12 cellular contexts compared by ENCODE assay signal in genomic region chr17:41623160-41623861, GRCh38. TPM values are rescaled to one million over a fixed set of nuclear protein-coding genes. Genes with fewer than 3 reads are reported as not detected.
DNase-seq lines count a peak whose midpoint lies in the region; ATAC-seq and TF ChIP-seq lines count a peak whose summit lies in the region.
"Not testable (repeated sequence)": the region's sequence is repeated elsewhere in the genome, so short reads cannot be mapped to it uniquely, and the experiment has no call there.
"Had no signal": no experiment of that assay in that cellular context is flagged by ENCODE, and none has a peak within 500 bp of the region (broad histone marks: within the 10 kb centered on the region; RNA-seq: fewer than 3 reads in every experiment).

No MANE protein-coding gene starts in this region.

- H3K9ac ChIP-seq in NT2/D1 (ENCODE audit: insufficient read length, low read depth), result peak overlapping the region; percentile 15
- not testable (repeated sequence) for H3K9ac ChIP-seq in SK-N-MC (ENCODE audit: insufficient read length); mesendoderm (ENCODE audit: low read length)

- not testable (repeated sequence) for H3K18ac ChIP-seq in mesendoderm (ENCODE audit: low read length)

- H3K27ac Mint-ChIP-seq in MCF 10A (ENCODE audit: low read depth, unreplicated experiment), result peak overlapping the region; percentile 89

- intact Hi-C loops in MCF 10A (cut with micrococcal nuclease); prostate gland (cut with DNase I); upper lobe of right lung (cut with DNase I): not testable (repeated sequence)

- H2BK5ac ChIP-seq in mesendoderm (ENCODE audit: low read length), result not testable (repeated sequence)

- not testable (repeated sequence) for TF ChIP-seq POLR2A in prostate gland (IDR thresholded peaks at IDR 0.05)

- H3K79me1 ChIP-seq in mesendoderm (ENCODE audit: low read length), result not testable (repeated sequence)

- H3K36me3 Mint-ChIP-seq in MCF 10A (ENCODE audit: insufficient read depth, unreplicated experiment), result peaks cover 65% of the 10 kb centered on the region

- TF ChIP-seq CTCF in MCF 10A (IDR thresholded peaks at IDR 0.05; ENCODE audit: unreplicated experiment); prostate gland (IDR thresholded peaks at IDR 0.05); upper lobe of right lung (IDR thresholded peaks at IDR 0.05): not testable (repeated sequence)

- not testable (repeated sequence) for H3K56ac ChIP-seq in mesendoderm (ENCODE audit: low read length)

- H2AK5ac ChIP-seq in mesendoderm (ENCODE audit: low read length), result not testable (repeated sequence)

- H2BK120ac ChIP-seq in mesendoderm (ENCODE audit: low read depth, low read length), result not testable (repeated sequence)

- H3K79me2 ChIP-seq in mesendoderm (ENCODE audit: control insufficient read depth, insufficient read depth, low read length), result not testable (repeated sequence)

- H3K4me3 ChIP-seq in NT2/D1 (ENCODE audit: insufficient read length, low read depth); mesendoderm (ENCODE audit: low read length); upper lobe of right lung: not testable (repeated sequence)
- peak overlapping the region; percentile 12; the same call in 1 of the 2 replicates for H3K4me3 ChIP-seq in SK-N-MC
- H3K4me3 ChIP-seq in prostate gland, result peak overlapping the region; percentile 6 to 26

- not testable (repeated sequence) for H3K36me3 ChIP-seq in NT2/D1 (ENCODE audit: insufficient read depth, insufficient read length, low read length); SK-N-MC (ENCODE audit: insufficient read depth, low read length); mesendoderm (ENCODE audit: control insufficient read depth, insufficient read depth, low read length); prostate gland; upper lobe of right lung

- not testable (repeated sequence) for H2BK15ac ChIP-seq in mesendoderm (replicated peaks; ENCODE audit: low read depth)

- not testable (repeated sequence) for ATAC-seq in upper lobe of right lung

- H3K4me2 ChIP-seq in mesendoderm (ENCODE audit: low read length), result not testable (repeated sequence)

- not testable (repeated sequence) for H4K5ac ChIP-seq in mesendoderm (ENCODE audit: low read length)

- not testable (repeated sequence) for H3K4ac ChIP-seq in mesendoderm (ENCODE audit: low read depth, low read length)

- no CpG with 5 or more reads among the region's 10 CpGs for WGBS in mesendoderm (ENCODE audit: extremely low coverage, insufficient coverage, low lambda C conversion rate)
- WGBS in prostate gland, result 32% methylated on average over 10 of the region's 10 CpGs

- H3K4me1 Mint-ChIP-seq in MCF 10A (ENCODE audit: insufficient read depth, unreplicated experiment), result peaks cover 47% of the 10 kb centered on the region

- POLR2A ChIA-PET in MCF 10A (lab: Yijun Ruan, JAX), result interaction anchor here (0.7 to 13.2 kb wide), 19 partner anchors 10 to 1311 kb away, joined by 3 to 366 read pairs (median 5); partner anchors contain the start of genes EIF1, KRT14 and KRT16

- H3K27ac ChIP-seq in SK-N-MC; mesendoderm (ENCODE audit: low read depth, low read length); upper lobe of right lung: not testable (repeated sequence)
- H3K27ac ChIP-seq in epithelial cell of prostate, result peak overlapping the region; percentile 100
- H3K27ac ChIP-seq in prostate gland, result peak overlapping the region; percentile 75 to 81

- CTCF ChIA-PET in MCF 10A (lab: Yijun Ruan, JAX), result interaction anchor here (0.6 to 2.5 kb wide), 10 partner anchors 25 to 162 kb away, joined by 3 to 13 read pairs (median 6); no protein-coding TSS in a partner anchor

- H3K4me3 Mint-ChIP-seq in MCF 10A (ENCODE audit: unreplicated experiment), result peak overlapping the region; percentile 86

- H3K9me3 Mint-ChIP-seq in MCF 10A (ENCODE audit: unreplicated experiment), result not testable (repeated sequence)

- H3K27me3 Mint-ChIP-seq in MCF 10A (ENCODE audit: insufficient read depth, unreplicated experiment), result not testable (repeated sequence)

- H3K4me1 ChIP-seq in NT2/D1 (ENCODE audit: insufficient read depth, insufficient read length), result peaks cover 36% of the 10 kb centered on the region
- not testable (repeated sequence) for H3K4me1 ChIP-seq in mesendoderm (ENCODE audit: control insufficient read depth, low read depth, low read length); prostate gland (replicated peaks); upper lobe of right lung

- not testable (repeated sequence) for H3K23ac ChIP-seq in mesendoderm (ENCODE audit: low read length)

- DNase-seq in EH (ENCODE audit: low read depth) (peak; percentile 61), mesendoderm (peak; percentile 47), upper lobe of right lung (peak; percentile 42)
- not testable (repeated sequence) for DNase-seq in NT2/D1 (ENCODE audit: low read depth, low spot score); SK-N-MC (ENCODE audit: low read depth, low spot score); MCF 10A (ENCODE audit: unreplicated experiment); epithelial cell of prostate (ENCODE audit: low read depth, low spot score); prostate gland (ENCODE audit: low spot score)

- H4K8ac ChIP-seq in mesendoderm (ENCODE audit: low read depth, low read length), result not testable (repeated sequence)

- H3K27me3 ChIP-seq in NT2/D1 (ENCODE audit: insufficient read depth, insufficient read length); mesendoderm (ENCODE audit: insufficient read depth, low read length, poor library complexity); prostate gland (replicated peaks; ENCODE audit: insufficient read depth); upper lobe of right lung: not testable (repeated sequence)

- H3K9me3 ChIP-seq in NT2/D1 (ENCODE audit: insufficient read depth, low read length); SK-N-MC (ENCODE audit: low read depth, low read length); prostate gland; upper lobe of right lung: not testable (repeated sequence)

- not testable (repeated sequence) for BruUV-seq in MCF 10A (replicated peaks; lab: Mats Ljungman, UMichigan)

RNA-seq across cellular contexts. Expression of gene KRT17, which starts 1.1 kb away (rescaled TPM):
- total RNA-seq in MCF 10A (2022) (1,990 and 4,105 TPM in 2 replicates), prostate gland (100 to 1,000 TPM; 201 to 360 TPM), upper lobe of right lung (5.9 TPM)
- 0.73 TPM for polyA plus RNA-seq in mesendoderm (2013, experiment 1 of 2)
- 0.70 TPM for polyA plus RNA-seq in mesendoderm (2013, experiment 2 of 2)
- total RNA-seq: CD8-positive, alpha-beta T cell; G401 had no signal

RNA-seq across cellular contexts. Expression of gene KRT16, which starts 10.7 kb away (rescaled TPM):
- 74.5 and 109 TPM in 2 replicates for total RNA-seq in MCF 10A (2022)
- 0.01 TPM for polyA plus RNA-seq in mesendoderm (2013, experiment 1 of 2)
- not detected for polyA plus RNA-seq in mesendoderm (2013, experiment 2 of 2)
- total RNA-seq in prostate gland, result 1 to 10 TPM; 4.0 to 6.7 TPM
- not detected for total RNA-seq in upper lobe of right lung
- total RNA-seq: CD8-positive, alpha-beta T cell; G401; Peyer's patch had no signal

RNA-seq across cellular contexts. Expression of gene KRT14, which starts 36.6 kb away (rescaled TPM):
- total RNA-seq in MCF 10A (2022), result 696 and 1,755 TPM in 2 replicates
- not detected for polyA plus RNA-seq in mesendoderm (2013, experiment 1 of 2)
- not detected for polyA plus RNA-seq in mesendoderm (2013, experiment 2 of 2)
- 100 to 1,000 TPM in 1 of 2 donors, 10 to 100 TPM in 1; 28.1 to 298 TPM for total RNA-seq in prostate gland
- total RNA-seq in upper lobe of right lung, result not detected
- total RNA-seq: CD8-positive, alpha-beta T cell; G401 had no signal

RNA-seq across cellular contexts. Expression of gene KRT9, which starts 51.5 kb away (rescaled TPM):
- total RNA-seq in MCF 10A (2022), result 0.21 and 0.27 TPM in 2 replicates
- not detected for polyA plus RNA-seq in mesendoderm (2013, experiment 1 of 2)
- 0.03 TPM for polyA plus RNA-seq in mesendoderm (2013, experiment 2 of 2)
- not detected for total RNA-seq in prostate gland
- total RNA-seq in upper lobe of right lung, result not detected
- total RNA-seq: CD8-positive, alpha-beta T cell; G401; Peyer's patch had no signal
- polyA plus RNA-seq: A549 had no signal

Comparison
In these comparisons a context has a peak if more than half of its experiments do, and no peak if none do; other contexts are left out.
1. RNA of gene KRT17, which starts 1.1 kb away (total RNA-seq): 1,990 to 4,105 TPM in MCF 10A and 201 to 360 TPM in prostate gland; 5.9 TPM in upper lobe of right lung (single experiment); every median in the first group is over 10 times any median in the second.
2. RNA of gene KRT14, which starts 36.6 kb away (total RNA-seq): 696 to 1,755 TPM in MCF 10A and 28.1 to 298 TPM in prostate gland; not detected in upper lobe of right lung (single experiment); every median in the first group is over 10 times any median in the second.